In genomic region chr3:56238299-56238698, GRCh38 we compare ENCODE assay signal across 21 cellular contexts.
A peak's percentile ranks its signal among the peaks of the same experiment; 100 is the strongest.
DNase-seq lines count a peak whose midpoint lies in the region; ATAC-seq, FAIRE-seq and TF ChIP-seq lines count a peak whose summit lies in the region.
"Had no signal": no experiment of that assay in that cellular context is flagged by ENCODE, and none has a peak within 500 bp of the region (broad histone marks: within the 10 kb centered on the region; RNA-seq: fewer than 3 reads in every experiment).

No MANE protein-coding gene starts in this region.

- no peak overlapping the region for H3K4ac ChIP-seq in neuronal stem cell (ENCODE audit: low read length)

- no peak overlapping the region for H3K4me2 ChIP-seq in neuronal stem cell (ENCODE audit: insufficient read depth, low read length, poor library complexity, severe bottlenecking)

- H3K23ac ChIP-seq in neuronal stem cell (ENCODE audit: low read depth, low read length, poor library complexity) = no peak overlapping the region

- H3K4me1 ChIP-seq in neuronal stem cell (ENCODE audit: control insufficient read depth in 2 of 2, insufficient read depth in 1 of 2, low read depth in 1 of 2, low read length in 2 of 2) (no peaks in the 10 kb centered on the region), upper lobe of left lung (no peaks in the 10 kb centered on the region)
- H3K4me1 ChIP-seq: BE2C had no signal

- H3K27me3 ChIP-seq in neuronal stem cell (ENCODE audit: control insufficient read depth in 3 of 3, insufficient read depth in 3 of 3, low read depth in 1 of 3, low read length in 3 of 3) = no peaks in the 10 kb centered on the region
- H3K27me3 ChIP-seq in upper lobe of left lung = no peaks in the 10 kb centered on the region
- H3K27me3 ChIP-seq: BE2C, MG63 had no signal

- ATAC-seq in upper lobe of left lung (ENCODE audit: low FRiP score in 2 of 2) = no peak
- ATAC-seq: Right ventricle myocardium inferior, T-helper 17 cell had no signal

- H3K9ac ChIP-seq in neuronal stem cell (ENCODE audit: low read depth, low read length, poor library complexity) = peak overlapping the region; percentile 30

- TF ChIP-seq POLR2A in upper lobe of left lung (IDR thresholded peaks at IDR 0.05) = no peak

- no peak for TF ChIP-seq EP300 in upper lobe of left lung (IDR thresholded peaks at IDR 0.05)

- no peak overlapping the region for H2BK12ac ChIP-seq in neuronal stem cell (ENCODE audit: low read length)

- H2BK5ac ChIP-seq in neuronal stem cell (ENCODE audit: low read length) = no peak overlapping the region

- no peak overlapping the region for H2BK15ac ChIP-seq in neuronal stem cell (ENCODE audit: low read length)

- H3K79me1 ChIP-seq in neuronal stem cell (ENCODE audit: low read depth, low read length) = no peaks in the 10 kb centered on the region

- H4K91ac ChIP-seq in neuronal stem cell (ENCODE audit: low read depth, low read length, poor library complexity) = no peak overlapping the region

- no peak overlapping the region for H2AFZ ChIP-seq in neuronal stem cell (ENCODE audit: low read length)

- H2AK5ac ChIP-seq in neuronal stem cell (ENCODE audit: low read depth, low read length) = no peak overlapping the region

- no peaks in the 10 kb centered on the region for H3K36me3 ChIP-seq in neuronal stem cell (replicated peaks in 1 of 2; ENCODE audit: control insufficient read depth in 2 of 2, insufficient read depth in 2 of 2, low read length in 2 of 2)
- no peaks in the 10 kb centered on the region for H3K36me3 ChIP-seq in upper lobe of left lung
- H3K36me3 ChIP-seq: BE2C, HAP-1, MG63 had no signal

- no peak overlapping the region for H2BK120ac ChIP-seq in neuronal stem cell (ENCODE audit: low read depth, low read length)

- H3K9me3 ChIP-seq in neuronal stem cell (replicated peaks in 1 of 2; ENCODE audit: control insufficient read depth in 2 of 2, insufficient read depth in 1 of 2, low read depth in 1 of 2, low read length in 2 of 2) = no peaks in the 10 kb centered on the region
- no peaks in the 10 kb centered on the region for H3K9me3 ChIP-seq in upper lobe of left lung
- H3K9me3 ChIP-seq: BE2C, HAP-1, MG63 had no signal

- H3K4me3 ChIP-seq in neuronal stem cell (ENCODE audit: low read length in 2 of 2) = no peak overlapping the region
- H3K4me3 ChIP-seq in upper lobe of left lung = no peak overlapping the region
- H3K4me3 ChIP-seq: HAP-1, MG63 had no signal

- H3K27ac ChIP-seq in neuronal stem cell (replicated peaks; ENCODE audit: low read length) (no peak overlapping the region), upper lobe of left lung (no peak overlapping the region)

- no peak for TF ChIP-seq CTCF in upper lobe of left lung (IDR thresholded peaks at IDR 0.05)

- peak overlapping the region; percentile 30 for H3K18ac ChIP-seq in neuronal stem cell (ENCODE audit: low read length)

- DNase-seq in NCI-H1436 (lab: John Stamatoyannopoulos, UW) (peak; percentile 12), NCI-H1436 treated with DMSO at 0.1 percent for 48 hours (lab: John Stamatoyannopoulos, UW) (no peak), NCI-H2107 treated with DMSO at 0.1 percent for 48 hours (lab: John Stamatoyannopoulos, UW; ENCODE audit: unreplicated experiment) (peak; percentile 70), NCI-H69 (lab: John Stamatoyannopoulos, UW) (peak; percentile 73), neuronal stem cell (ENCODE audit: low spot score) (no peak), kidney tubule cell (ENCODE audit: low spot score) (no peak), upper lobe of left lung (no peak), urothelium cell line (ENCODE audit: low spot score) (no peak)
- DNase-seq: BE2C; CD4-positive, CD25-positive, alpha-beta regulatory T cell; DND-41; Kasumi-1; MG63; NCI-H1092; NCI-H187 treated with DMSO at 0.1 percent for 48 hours; NCI-H2227 treated with DMSO at 0.1 percent for 48 hours; NCI-H526; T-helper 17 cell had no signal

- no peak overlapping the region for H3K14ac ChIP-seq in neuronal stem cell (ENCODE audit: low read length)

- FAIRE-seq in urothelium cell line (lab: Jason Lieb, UNC) = no peak
- FAIRE-seq: RCC 7860 had no signal

- no CpG with 5 or more reads among the region's 2 CpGs for WGBS in neuronal stem cell (ENCODE audit: extremely low coverage in 2 of 2, insufficient read length in 2 of 2, insufficient replicate concordance in 1 of 2), 2 donors
- WGBS in upper lobe of left lung, 2 donors = 75 to 100% methylated on average over 1 to 2 of the region's 2 CpGs

- no peak overlapping the region for H4K8ac ChIP-seq in neuronal stem cell (ENCODE audit: low read depth, low read length)

Comparison
In these comparisons a context has a peak if more than half of its experiments do, and no peak if none do; other contexts are left out.
1. DNase-seq: peak in NCI-H1436 (single experiment), NCI-H2107 treated with DMSO at 0.1 percent for 48 hours (single experiment) and NCI-H69 (single experiment); none in NCI-H1436 treated with DMSO at 0.1 percent for 48 hours (single experiment), neuronal stem cell (single experiment), kidney tubule cell (single experiment), upper lobe of left lung (0 of 2) and urothelium cell line (single experiment).